In genomic region chr5:41869739-41870620, GRCh38 we compare ENCODE assay signal across 8 cellular contexts. TPM values are rescaled to one million over a fixed set of nuclear protein-coding genes. Genes with fewer than 3 reads are reported as not detected.
DNase-seq lines count a peak whose midpoint lies in the region; ATAC-seq and TF ChIP-seq lines count a peak whose summit lies in the region.

Gene OXCT1 (minus strand): TSS chr5:41870425. CDS start chr5:41870358, 67 bp downstream.

- POLR2A ChIA-PET in CD8-positive, alpha-beta memory T cell (lab: Charles Lee): interaction anchor here (0.7 to 3.3 kb wide), 5 partner anchors 15 to 1655 kb away, joined by 3 to 30 read pairs (median 3); partner anchors contain the start of genes FBXO4 and RIMOC1

- peaks cover 0 to 10% (median 2%) of the 10 kb centered on the region in 3 donors for H3K36me3 Mint-ChIP-seq in CD8-positive, alpha-beta memory T cell
- H3K36me3 Mint-ChIP-seq in endodermal cell (ENCODE audit: low read depth): no peaks in the 10 kb centered on the region

- H3K4me1 ChIP-seq in CD8-positive, alpha-beta memory T cell (ENCODE audit: insufficient read depth, low read length): peaks cover 33% of the 10 kb centered on the region
- no peaks in the 10 kb centered on the region for H3K4me1 ChIP-seq in endodermal cell (ENCODE audit: control insufficient read depth, insufficient read depth, low read length)

- peak; percentile 88 to 97 (median 93) for DNase-seq in CD8-positive, alpha-beta memory T cell
- peak; percentile 76 for DNase-seq in HPDE6-E6E7 (ENCODE audit: extremely low spot score)
- DNase-seq in NK-92 (lab: John Stamatoyannopoulos, UW; ENCODE audit: unreplicated experiment): peak; percentile 40
- peak; percentile 76 to 84 for DNase-seq in activated CD8-positive, alpha-beta memory T cell treated with anti-CD3 and anti-CD28 coated beads for 4 hours (ENCODE audit: low read depth in 2 of 2)
- peak; percentile 92 for DNase-seq in endodermal cell
- DNase-seq in mesenteric fat pad (ENCODE audit: low spot score): peak; percentile 92
- peak; percentile 79 for DNase-seq in stimulated activated CD8-positive, alpha-beta memory T cell treated with anti-CD3 and anti-CD28 coated beads, Interleukin-15, amount 100 ng/mL, for 24 hours (ENCODE audit: low read depth)

- peak within 1 kb of the TSS; percentile 77 for H3K4me3 ChIP-seq in CD8-positive, alpha-beta memory T cell (ENCODE audit: low read length)
- H3K4me3 ChIP-seq in endodermal cell (ENCODE audit: low read length): peak within 1 kb of the TSS; percentile 91

- CTCF ChIA-PET in CD8-positive, alpha-beta memory T cell (lab: Charles Lee): interaction anchor here (1.0 to 1.6 kb wide), 5 partner anchors 14 to 187 kb away, joined by 3 to 7 read pairs (median 3); partner anchors contain the start of gene RIMOC1

- H3K9me3 Mint-ChIP-seq in CD8-positive, alpha-beta memory T cell: no peaks in the 10 kb centered on the region
- H3K9me3 Mint-ChIP-seq in endodermal cell: peaks cover 5% of the 10 kb centered on the region

- peaks cover 44 to 65% (median 55%) of the 10 kb centered on the region in 3 donors for H3K4me1 Mint-ChIP-seq in CD8-positive, alpha-beta memory T cell
- H3K4me1 Mint-ChIP-seq in endodermal cell: no peaks in the 10 kb centered on the region

- peak; percentile 95 for ATAC-seq in GM19467 (IDR thresholded peaks at IDR 0.05; ENCODE audit: unreplicated experiment)

- no peaks in the 10 kb centered on the region for H3K27me3 Mint-ChIP-seq in CD8-positive, alpha-beta memory T cell
- peaks cover 27% of the 10 kb centered on the region for H3K27me3 Mint-ChIP-seq in endodermal cell (ENCODE audit: insufficient read depth)

- peak within 1 kb of the TSS; percentile 90 for H3K27ac ChIP-seq in CD8-positive, alpha-beta memory T cell (ENCODE audit: low read depth, low read length)
- peak within 1 kb of the TSS; percentile 59 for H3K27ac ChIP-seq in endodermal cell (ENCODE audit: low read depth, low read length)

- no peaks in the 10 kb centered on the region for H3K36me3 ChIP-seq in CD8-positive, alpha-beta memory T cell (ENCODE audit: insufficient read depth, low read length)
- H3K36me3 ChIP-seq in endodermal cell (ENCODE audit: control insufficient read depth, insufficient read depth, low read length): no peaks in the 10 kb centered on the region

- 0 to 1% methylated on average over 28 to 81 of the region's 81 CpGs for WGBS in endodermal cell (ENCODE audit: insufficient coverage in 1 of 2, insufficient read length in 1 of 2), 2 experiments

- peak within 1 kb of the TSS; percentile 89 to 99 (median 98) for H3K27ac Mint-ChIP-seq in CD8-positive, alpha-beta memory T cell
- H3K27ac Mint-ChIP-seq in endodermal cell: peak within 1 kb of the TSS; percentile 72

- no peaks in the 10 kb centered on the region for H3K27me3 ChIP-seq in CD8-positive, alpha-beta memory T cell (ENCODE audit: insufficient read depth, low read length, poor library complexity, severe bottlenecking)
- H3K27me3 ChIP-seq in endodermal cell (ENCODE audit: control insufficient read depth, insufficient read depth, low read length, poor library complexity, severe bottlenecking): peaks cover 23% of the 10 kb centered on the region

- H3K9ac ChIP-seq in endodermal cell (ENCODE audit: extremely low read depth, low read length, poor library complexity, severe bottlenecking): peak within 1 kb of the TSS; percentile 61

- no peaks in the 10 kb centered on the region for H3K9me3 ChIP-seq in CD8-positive, alpha-beta memory T cell (ENCODE audit: low read length)
- peaks cover 12% of the 10 kb centered on the region for H3K9me3 ChIP-seq in endodermal cell (ENCODE audit: control insufficient read depth, low read length)

- peak within 1 kb of the TSS; percentile 89 to 95 (median 91) for H3K4me3 Mint-ChIP-seq in CD8-positive, alpha-beta memory T cell
- peak within 1 kb of the TSS; percentile 76 for H3K4me3 Mint-ChIP-seq in endodermal cell

- TF ChIP-seq CTCF in endodermal cell (conservative IDR thresholded peaks at IDR 0.05): no peak

RNA-seq across cellular contexts. Expression of gene OXCT1, which starts in this region (rescaled TPM):
- total RNA-seq in CD8-positive, alpha-beta memory T cell: 100 to 1,000 TPM; 111 to 117 TPM
- polyA plus RNA-seq in CD8-positive, alpha-beta memory T cell: 25.6 TPM
- 10 to 100 TPM; 24.5 to 25.1 TPM for total RNA-seq in endodermal cell
- 20.5 TPM for polyA plus RNA-seq in endodermal cell (2013, experiment 1 of 2)
- 20.4 TPM for polyA plus RNA-seq in endodermal cell (2013, experiment 2 of 2)
- total RNA-seq in mesenteric fat pad: 46.7 TPM

Comparison
In these comparisons a context has a peak if more than half of its experiments do, and no peak if none do; other contexts are left out.
1. Peak in every context shown above with its lines: DNase-seq, ATAC-seq, H3K4me3 ChIP-seq and H3K27ac ChIP-seq.
2. DNase-seq: peak in every context shown above with its lines; median percentile 93 in CD8-positive, alpha-beta memory T cell; 92 in endodermal cell; 92 in mesenteric fat pad; 80 in activated CD8-positive, alpha-beta memory T cell treated with anti-CD3 and anti-CD28 coated beads for 4 hours; 79 in stimulated activated CD8-positive, alpha-beta memory T cell treated with anti-CD3 and anti-CD28 coated beads, Interleukin-15, amount 100 ng/mL, for 24 hours; 76 in HPDE6-E6E7; 40 in NK-92.